In the genomic region with DNA sequence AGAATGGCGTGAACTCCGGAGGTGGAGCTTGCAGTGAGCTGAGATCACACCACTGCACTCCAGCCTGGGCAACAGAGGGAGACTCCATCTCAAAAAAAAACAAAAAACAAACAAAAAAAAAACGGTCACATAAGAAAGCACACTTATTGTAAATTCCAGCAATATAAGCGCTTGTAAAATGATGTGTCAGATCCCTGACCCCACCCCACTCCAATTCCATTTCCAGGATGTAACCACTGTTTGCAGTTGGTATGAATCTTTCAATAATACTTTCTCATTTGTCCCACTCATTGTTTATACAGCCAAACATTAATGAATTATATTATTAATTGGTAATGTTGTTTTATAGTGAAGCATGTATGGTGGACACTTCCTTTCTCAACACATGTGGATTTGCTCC, we compare ENCODE assay signal across 10 cellular contexts. TPM values are rescaled to one million over a fixed set of nuclear protein-coding genes. Genes with fewer than 3 reads are reported as not detected.
"Had no signal": no experiment of that assay in that cellular context is flagged by ENCODE, and none has a peak within 500 bp of the region (broad histone marks: within the 10 kb centered on the region; RNA-seq: fewer than 3 reads in every experiment).

No MANE protein-coding gene starts in this region.

- H2AFZ ChIP-seq: GM23338 had no signal

- H3K4me3 ChIP-seq: GM23338, K562 had no signal

- H3K4me2 ChIP-seq: GM23338 had no signal

- FAIRE-seq: H1, H54, HTR-8/SVneo, K562 had no signal

- ATAC-seq: GM23338 had no signal

- DNase-seq: HCEC 1CT, HFFc6, IMR-90 had no signal

RNA-seq across cellular contexts. Expression of gene CEACAM1, which starts 15.9 kb away (rescaled TPM):
- total RNA-seq: HFFc6, IMR-90 had no signal
- polyA plus RNA-seq: IMR-90 had no signal

RNA-seq across cellular contexts. Expression of gene CEACAM8, which starts 50.6 kb away (rescaled TPM):
- total RNA-seq: GM23338, H1, H9, HFFc6, HT-29, IMR-90, K562 had no signal
- polyA plus RNA-seq: GM23338, H1, IMR-90, K562 had no signal
